Comparison of ENCODE assay signal across 8 cellular contexts in genomic region chr1:100249155-100249536, GRCh38. TPM values are rescaled to one million over a fixed set of nuclear protein-coding genes. Genes with fewer than 3 reads are reported as not detected.
DNase-seq lines count a peak whose midpoint lies in the region; ATAC-seq and TF ChIP-seq lines count a peak whose summit lies in the region.

No MANE protein-coding gene starts in this region.

- H3K9ac ChIP-seq in Loucy (ENCODE audit: low read depth, low read length, poor library complexity, severe bottlenecking) (peak overlapping the region; percentile 91), endodermal cell (ENCODE audit: extremely low read depth, low read length, poor library complexity, severe bottlenecking) (peak overlapping the region; percentile 93)

- peak overlapping the region; percentile 88 for H3K4me2 ChIP-seq in Loucy (ENCODE audit: low read depth, low read length, poor library complexity, severe bottlenecking)

- WGBS in endodermal cell (ENCODE audit: insufficient coverage in 1 of 2, insufficient read length in 1 of 2), 2 experiments, result 0 to 3% methylated on average over 7 to 12 of the region's 12 CpGs

- no peaks in the 10 kb centered on the region for H3K36me3 ChIP-seq in CD8-positive, alpha-beta T cell (ENCODE audit: insufficient read depth, low read length)
- no peaks in the 10 kb centered on the region for H3K36me3 ChIP-seq in Loucy (ENCODE audit: insufficient read depth, low read length)
- H3K36me3 ChIP-seq in endodermal cell (ENCODE audit: control insufficient read depth, insufficient read depth, low read length), result no peaks in the 10 kb centered on the region
- H3K36me3 ChIP-seq in neuron (ENCODE audit: insufficient read depth, low read length), result peaks cover 4% of the 10 kb centered on the region

- H3K9me3 ChIP-seq in CD8-positive, alpha-beta T cell (ENCODE audit: low read length), result no peaks in the 10 kb centered on the region
- H3K9me3 ChIP-seq in Loucy (ENCODE audit: insufficient read depth, low read depth, low read length), result no peaks in the 10 kb centered on the region
- H3K9me3 ChIP-seq in endodermal cell (ENCODE audit: control insufficient read depth, low read length), result no peaks in the 10 kb centered on the region
- no peaks in the 10 kb centered on the region for H3K9me3 ChIP-seq in neuron (ENCODE audit: low read length)

- no peak for DNase-seq in CD8-positive, alpha-beta T cell
- DNase-seq in endodermal cell, result no peak
- no peak for DNase-seq in activated effector memory CD4-positive, alpha-beta T cell treated with anti-CD3 and anti-CD28 coated beads, Interleukin-2, amount 50 U/mL, for 16 hours
- no peak for DNase-seq in NCI-H510A (lab: John Stamatoyannopoulos, UW)
- no peak for DNase-seq in NCI-H146 (lab: John Stamatoyannopoulos, UW)
- no peak for DNase-seq in HFFc6

- H2AFZ ChIP-seq in Loucy (ENCODE audit: low read length), result peak overlapping the region; percentile 93
- H2AFZ ChIP-seq in neuron (ENCODE audit: low read depth, low read length), result peak overlapping the region; percentile 85

- peaks cover 20% of the 10 kb centered on the region for H3K4me1 ChIP-seq in CD8-positive, alpha-beta T cell (ENCODE audit: insufficient read depth, low read length)
- peaks cover 24% of the 10 kb centered on the region for H3K4me1 ChIP-seq in Loucy (ENCODE audit: insufficient read depth, low read length, poor library complexity, severe bottlenecking)
- H3K4me1 ChIP-seq in endodermal cell (ENCODE audit: control insufficient read depth, insufficient read depth, low read length), result peaks cover 6% of the 10 kb centered on the region
- peaks cover 15% of the 10 kb centered on the region for H3K4me1 ChIP-seq in neuron (ENCODE audit: insufficient read depth, low read length)

- intact Hi-C loops in CD8-positive, alpha-beta T cell (cut with DNase I, micrococcal nuclease), result loop anchor here (1.0 to 10.0 kb wide), 9 partner anchors 17 to 444 kb away; partner anchors contain the start of genes RTCA (in 2 of the 2), TRMT13 (in 2 of the 2), CDC14A (in 1 of the 2) and SASS6 (in 1 of the 2)

- H3K27me3 ChIP-seq in CD8-positive, alpha-beta T cell (ENCODE audit: insufficient read depth, low read length), result no peaks in the 10 kb centered on the region
- H3K27me3 ChIP-seq in Loucy (ENCODE audit: insufficient read depth, low read length, poor library complexity, severe bottlenecking) (no peaks in the 10 kb centered on the region), endodermal cell (ENCODE audit: control insufficient read depth, insufficient read depth, low read length, poor library complexity, severe bottlenecking) (no peaks in the 10 kb centered on the region), neuron (ENCODE audit: insufficient read depth, low read length) (no peaks in the 10 kb centered on the region)

- no peaks in the 10 kb centered on the region for H4K20me1 ChIP-seq in Loucy (ENCODE audit: insufficient read depth, low read length, poor library complexity, severe bottlenecking)

- H3K4me3 ChIP-seq in CD8-positive, alpha-beta T cell (ENCODE audit: low read depth, low read length), result peak overlapping the region; percentile 68
- peak overlapping the region; percentile 94 for H3K4me3 ChIP-seq in Loucy (ENCODE audit: low read length, poor library complexity, severe bottlenecking)
- H3K4me3 ChIP-seq in endodermal cell (ENCODE audit: low read length), result peak overlapping the region; percentile 99
- peak overlapping the region; percentile 80 for H3K4me3 ChIP-seq in neuron (ENCODE audit: low read length)

- peaks cover 3% of the 10 kb centered on the region; the same call in 1 of the 2 replicates for H3F3A ChIP-seq in Loucy (ENCODE audit: low read depth)

- H3K9me3 Mint-ChIP-seq in CD8-positive, alpha-beta T cell, result no peaks in the 10 kb centered on the region
- H3K9me3 Mint-ChIP-seq in endodermal cell (no peaks in the 10 kb centered on the region), HFFc6 (no peaks in the 10 kb centered on the region)

- no peak for TF ChIP-seq CTCF in CD8-positive, alpha-beta T cell (IDR thresholded peaks at IDR 0.05)
- TF ChIP-seq CTCF in Loucy (conservative IDR thresholded peaks at IDR 0.05; ENCODE audit: low read length), result no peak
- no peak for TF ChIP-seq CTCF in endodermal cell (conservative IDR thresholded peaks at IDR 0.05)
- TF ChIP-seq CTCF in HFFc6 (IDR thresholded peaks at IDR 0.05), result no peak

- no peak overlapping the region for H3K27ac Mint-ChIP-seq in CD8-positive, alpha-beta T cell
- H3K27ac Mint-ChIP-seq in endodermal cell (no peak overlapping the region), HFFc6 (no peak overlapping the region)

- peaks cover 23% of the 10 kb centered on the region for H3K4me1 Mint-ChIP-seq in CD8-positive, alpha-beta T cell (ENCODE audit: low read depth)
- H3K4me1 Mint-ChIP-seq in endodermal cell (peaks cover 16% of the 10 kb centered on the region), HFFc6 (ENCODE audit: low read depth) (peaks cover 10% of the 10 kb centered on the region)

- POLR2A ChIA-PET in CD8-positive, alpha-beta T cell (lab: Charles Lee), result interaction anchor here (0.6 to 3.8 kb wide), 9 partner anchors 8 to 185 kb away, joined by 3 to 14 read pairs (median 3); partner anchors contain the start of genes CDC14A and RTCA

- no peak for ATAC-seq in CD8-positive, alpha-beta T cell

- no peaks in the 10 kb centered on the region for H3K9me2 ChIP-seq in Loucy (replicated peaks; ENCODE audit: low read depth, low read length)

- H3K27ac ChIP-seq in CD8-positive, alpha-beta T cell (ENCODE audit: low read depth, low read length), result peak overlapping the region; percentile 71
- H3K27ac ChIP-seq in endodermal cell (ENCODE audit: low read depth, low read length), result peak overlapping the region; percentile 75

- CTCF ChIA-PET in CD8-positive, alpha-beta T cell (lab: Charles Lee), result interaction anchor here (2.0 kb wide), 1 partner anchor 206 kb away, joined by 7 read pairs; no protein-coding TSS in a partner anchor

- H3K27me3 Mint-ChIP-seq in CD8-positive, alpha-beta T cell (ENCODE audit: low read depth), result no peaks in the 10 kb centered on the region
- H3K27me3 Mint-ChIP-seq in endodermal cell (ENCODE audit: insufficient read depth) (no peaks in the 10 kb centered on the region), HFFc6 (ENCODE audit: insufficient read depth) (peaks cover 6% of the 10 kb centered on the region; the same call in 1 of the 2 replicates)

- no peaks in the 10 kb centered on the region for H3K36me3 Mint-ChIP-seq in CD8-positive, alpha-beta T cell
- H3K36me3 Mint-ChIP-seq in endodermal cell (ENCODE audit: low read depth), result peaks cover 6% of the 10 kb centered on the region
- H3K36me3 Mint-ChIP-seq in HFFc6 (ENCODE audit: low read depth), result no peaks in the 10 kb centered on the region

- peaks cover 20% of the 10 kb centered on the region for H3K79me2 ChIP-seq in Loucy (ENCODE audit: insufficient read depth, low read length)

- H3K4me3 Mint-ChIP-seq in CD8-positive, alpha-beta T cell, result no peak overlapping the region
- no peak overlapping the region for H3K4me3 Mint-ChIP-seq in endodermal cell
- no peak overlapping the region for H3K4me3 Mint-ChIP-seq in HFFc6

RNA-seq across cellular contexts. Expression of gene DBT, which starts 0.5 kb away (rescaled TPM):
- total RNA-seq in CD8-positive, alpha-beta T cell, result 1 to 10 TPM; 4.6 to 4.9 TPM
- 10 to 100 TPM; 23.0 to 24.6 TPM for total RNA-seq in endodermal cell
- 8.0 TPM for polyA plus RNA-seq in endodermal cell (2013, experiment 1 of 2)
- 7.9 TPM for polyA plus RNA-seq in endodermal cell (2013, experiment 2 of 2)
- total RNA-seq in HFFc6 (2021; fragmentation: NEBNext Ultra II Directional; extraction: Animal tissue kit (Norgen Biotek cat#: 25700)), result 10 to 100 TPM in 3 of 6 experiments, 1 to 10 TPM in 3; 8.6 to 12.3 (median 10.2) TPM

RNA-seq across cellular contexts. Expression of gene RTCA, which starts 16.9 kb away (rescaled TPM):
- 10 to 100 TPM; 36.2 to 37.7 TPM for total RNA-seq in CD8-positive, alpha-beta T cell
- total RNA-seq in endodermal cell, result 10 to 100 TPM; 46.0 to 49.8 TPM
- polyA plus RNA-seq in endodermal cell (2013, experiment 1 of 2), result 33.8 TPM
- 29.8 TPM for polyA plus RNA-seq in endodermal cell (2013, experiment 2 of 2)
- total RNA-seq in HFFc6 (2021; fragmentation: NEBNext Ultra II Directional; extraction: Animal tissue kit (Norgen Biotek cat#: 25700)), result 10 to 100 TPM; 47.4 to 55.7 (median 53.2) TPM
